In the genomic region with DNA sequence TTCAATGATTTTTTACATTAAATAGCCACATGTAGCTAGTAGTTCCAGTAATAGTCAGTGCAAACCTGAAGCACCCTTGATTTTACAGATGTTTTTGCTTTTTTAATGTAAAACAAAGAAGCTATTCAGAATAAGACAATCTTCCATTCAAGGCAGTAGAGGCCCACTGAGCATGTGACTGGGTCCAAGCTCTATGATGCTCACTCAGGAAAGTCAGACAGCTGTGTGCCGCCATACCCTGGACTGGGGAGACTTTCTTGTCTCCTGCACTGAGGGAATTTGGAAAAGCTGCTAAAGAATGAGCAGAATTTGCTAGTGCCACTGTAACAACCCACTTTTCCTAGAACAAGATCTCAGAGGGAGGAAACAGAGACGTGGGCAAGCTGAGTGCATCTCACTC, we compare ENCODE assay signal across 15 cellular contexts. TPM values are rescaled to one million over a fixed set of nuclear protein-coding genes. Genes with fewer than 3 reads are reported as not detected.
DNase-seq lines count a peak whose midpoint lies in the region; TF ChIP-seq lines count a peak whose summit lies in the region.
"Had no signal": no experiment of that assay in that cellular context is flagged by ENCODE, and none has a peak within 500 bp of the region (broad histone marks: within the 10 kb centered on the region; RNA-seq: fewer than 3 reads in every experiment).

No MANE protein-coding gene starts in this region.

- H3K27me3 Mint-ChIP-seq in CD8-positive, alpha-beta memory T cell = no peaks in the 10 kb centered on the region

- H3K27ac ChIP-seq in dorsolateral prefrontal cortex (peak overlapping the region; percentile 9 to 99 (median 95)), layer of hippocampus (ENCODE audit: low read depth, low read length) (peak overlapping the region; percentile 89), substantia nigra (ENCODE audit: low read depth, low read length, poor library complexity, severe bottlenecking) (peak overlapping the region; percentile 97)
- H3K27ac ChIP-seq in CD8-positive, alpha-beta memory T cell (ENCODE audit: low read depth, low read length) = no peak overlapping the region

- H3K27me3 ChIP-seq in dorsolateral prefrontal cortex (no peaks in the 10 kb centered on the region), layer of hippocampus (ENCODE audit: control insufficient read depth, insufficient read depth, low read length) (no peaks in the 10 kb centered on the region)
- no peaks in the 10 kb centered on the region for H3K27me3 ChIP-seq in CD8-positive, alpha-beta memory T cell (ENCODE audit: insufficient read depth, low read length, poor library complexity, severe bottlenecking)

- peak in 8 of 56 donors; percentile 7 to 21 (median 10) for TF ChIP-seq CTCF in dorsolateral prefrontal cortex (IDR thresholded peaks at IDR 0.05 in 54 of 56, conservative IDR thresholded peaks at IDR 0.05 in 2 of 56; ENCODE audit: low read depth in 1 of 56, partially characterized antibody in 56 of 56)

- H3K27ac Mint-ChIP-seq in CD8-positive, alpha-beta memory T cell = peak overlapping the region in 1 of 8 donors; percentile 21

- CTCF ChIA-PET in CD8-positive, alpha-beta memory T cell (lab: Charles Lee) = interaction anchor here (0.7 to 1.7 kb wide), 3 partner anchors 16 to 22 kb away, joined by 3 to 11 read pairs (median 4); a partner anchor contains a TSS

- H3K36me3 ChIP-seq in CD8-positive, alpha-beta memory T cell (ENCODE audit: insufficient read depth, low read length) = peaks cover 4% of the 10 kb centered on the region

- intact Hi-C loops in dorsolateral prefrontal cortex (cut with DNase I) = no loop called here

- H3K36me3 Mint-ChIP-seq in CD8-positive, alpha-beta memory T cell = peaks cover 0 to 38% (median 4%) of the 10 kb centered on the region in 3 donors

- DNase-seq in SK-MEL-5 (ENCODE audit: low read depth, low spot score) (peak; percentile 93), dorsolateral prefrontal cortex (peak in 8 of 10 donors; percentile 28 to 83 (median 64)), substantia nigra (lab: John Stamatoyannopoulos, UW) (peak in 40 of 49 donors; percentile 8 to 79 (median 48)), T-helper 9 cell (no peak), NCI-H1092 treated with DMSO at 0.1 percent for 48 hours (lab: John Stamatoyannopoulos, UW) (no peak)
- no peak for DNase-seq in CD8-positive, alpha-beta memory T cell
- DNase-seq: Caco-2, DMS153, NCI-H1436 treated with DMSO at 0.1 percent for 48 hours, NCI-H2081, NCI-H748 treated with DMSO at 0.1 percent for 48 hours, PC-3 had no signal

- peak overlapping the region in 9 of 59 donors; percentile 8 to 51 (median 16) for H3K4me3 ChIP-seq in dorsolateral prefrontal cortex
- H3K4me3 ChIP-seq in CD8-positive, alpha-beta memory T cell (ENCODE audit: low read length) = no peak overlapping the region
- H3K4me3 ChIP-seq: K562 had no signal

- H3K4me3 Mint-ChIP-seq in CD8-positive, alpha-beta memory T cell = no peak overlapping the region
- H3K4me3 Mint-ChIP-seq: CD14-positive monocyte had no signal

- POLR2A ChIA-PET in CD8-positive, alpha-beta memory T cell (lab: Charles Lee) = no interaction called here

- no peaks in the 10 kb centered on the region for H3K9me3 Mint-ChIP-seq in CD8-positive, alpha-beta memory T cell
- H3K9me3 Mint-ChIP-seq: CD14-positive monocyte had no signal

- in situ Hi-C loops in SK-MEL-5 (cut with HindIII; ENCODE audit: low pct_unique_long_range_greater_than_20kb, low sequenced_read_pairs) = no loop called here

- peaks cover 2 to 5% (median 4%) of the 10 kb centered on the region in 3 donors for H3K4me1 Mint-ChIP-seq in CD8-positive, alpha-beta memory T cell

- H3K9me3 ChIP-seq in CD8-positive, alpha-beta memory T cell (ENCODE audit: low read length) = no peaks in the 10 kb centered on the region
- H3K9me3 ChIP-seq: Caco-2 had no signal

- H3K4me1 ChIP-seq in CD8-positive, alpha-beta memory T cell (ENCODE audit: insufficient read depth, low read length) = no peaks in the 10 kb centered on the region
- H3K4me1 ChIP-seq: Caco-2 had no signal

RNA-seq across cellular contexts. Expression of a gene that starts 11.5 kb away (rescaled TPM):
- total RNA-seq in SK-MEL-5 (2014; rRNA removed; shearing (Covaris generic)) = 60.3 and 71.0 TPM in 2 replicates
- 41.1 and 41.3 TPM in 2 replicates for polyA plus RNA-seq in SK-MEL-5 (2015; cell fraction: cytosol; rRNA removed)
- 16.0 and 26.6 TPM in 2 replicates for polyA plus RNA-seq in SK-MEL-5 (2015; cell fraction: nucleus; rRNA removed)
- 10 to 100 TPM in 4 of 120 experiments, 1 to 10 TPM in 116; 2.4 to 13.8 (median 6.3) TPM for total RNA-seq in dorsolateral prefrontal cortex
- total RNA-seq in CD8-positive, alpha-beta memory T cell = 10 to 100 TPM; 52.2 to 53.7 TPM
- 4.7 TPM for polyA plus RNA-seq in CD8-positive, alpha-beta memory T cell

RNA-seq across cellular contexts. Expression of a gene that starts 11.8 kb away (rescaled TPM):
- total RNA-seq in SK-MEL-5 (2014; rRNA removed; shearing (Covaris generic)) = 146 and 147 TPM in 2 replicates
- polyA plus RNA-seq in SK-MEL-5 (2015; cell fraction: cytosol; rRNA removed) = 114 and 124 TPM in 2 replicates
- 28.3 and 49.2 TPM in 2 replicates for polyA plus RNA-seq in SK-MEL-5 (2015; cell fraction: nucleus; rRNA removed)
- total RNA-seq in dorsolateral prefrontal cortex = 100 to 1,000 TPM in 10 of 120 experiments, 10 to 100 TPM in 110; 53.6 to 107 (median 84.9) TPM
- 100 to 1,000 TPM; 125 to 126 TPM for total RNA-seq in CD8-positive, alpha-beta memory T cell
- 135 TPM for polyA plus RNA-seq in CD8-positive, alpha-beta memory T cell

RNA-seq across cellular contexts. Expression of a gene that starts 17.1 kb away (rescaled TPM):
- 42.3 and 45.4 TPM in 2 replicates for total RNA-seq in SK-MEL-5 (2014; rRNA removed; shearing (Covaris generic))
- polyA plus RNA-seq in SK-MEL-5 (2015; cell fraction: cytosol; rRNA removed) = 26.6 and 37.4 TPM in 2 replicates
- polyA plus RNA-seq in SK-MEL-5 (2015; cell fraction: nucleus; rRNA removed) = 16.6 and 19.9 TPM in 2 replicates
- total RNA-seq in dorsolateral prefrontal cortex = 10 to 100 TPM; 38.2 to 76.8 (median 57.2) TPM
- 10 to 100 TPM; 30.5 to 31.3 TPM for total RNA-seq in CD8-positive, alpha-beta memory T cell
- polyA plus RNA-seq in CD8-positive, alpha-beta memory T cell = 39.2 TPM

RNA-seq across cellular contexts. Expression of a gene that starts 58.5 kb away (rescaled TPM):
- 0.11 and 0.82 TPM in 2 replicates for total RNA-seq in SK-MEL-5 (2014; rRNA removed; shearing (Covaris generic))
- polyA plus RNA-seq in SK-MEL-5 (2015; cell fraction: cytosol; rRNA removed) = 0.10 and 0.34 TPM in 2 replicates
- polyA plus RNA-seq in SK-MEL-5 (2015; cell fraction: nucleus; rRNA removed) = 0.68 and 2.0 TPM in 2 replicates
- total RNA-seq in dorsolateral prefrontal cortex = 10 to 100 TPM in 6 of 120 experiments, 1 to 10 TPM in 112, under 1 TPM in 2; 0.69 to 11.8 (median 6.2) TPM
- under 1 TPM in 1 of 2 experiments, not detected in 1; 0.59 TPM for total RNA-seq in CD8-positive, alpha-beta memory T cell
- 0.93 TPM for polyA plus RNA-seq in CD8-positive, alpha-beta memory T cell

Comparison
In these comparisons a context has a peak if more than half of its experiments do, and no peak if none do; other contexts are left out.
1. DNase-seq: peak in SK-MEL-5 (single experiment), dorsolateral prefrontal cortex (8 of 10) and substantia nigra (40 of 49); none in T-helper 9 cell (single experiment), CD8-positive, alpha-beta memory T cell (0 of 5) and NCI-H1092 treated with DMSO at 0.1 percent for 48 hours (single experiment).